In genomic region chr14:26261368-26262122, GRCh38 we compare ENCODE assay signal across 12 cellular contexts.
"Had no signal": no experiment of that assay in that cellular context is flagged by ENCODE, and none has a peak within 500 bp of the region (broad histone marks: within the 10 kb centered on the region; RNA-seq: fewer than 3 reads in every experiment).

No MANE protein-coding gene starts in this region.

- H3K27ac ChIP-seq: colonic mucosa, left ventricle myocardium inferior, ovary, psoas muscle, testis, upper lobe of right lung had no signal

- H3K4me2 ChIP-seq: smooth muscle cell had no signal

- H3K4me3 ChIP-seq: colonic mucosa, left ventricle myocardium inferior, ovary, psoas muscle, smooth muscle cell, testis, upper lobe of right lung had no signal

- H3K36me3 ChIP-seq: colonic mucosa, left ventricle myocardium inferior, ovary, upper lobe of right lung had no signal

- H3K4me1 ChIP-seq: colonic mucosa, left ventricle myocardium inferior, psoas muscle, testis, upper lobe of right lung had no signal

- DNase-seq: activated CD4-positive, alpha-beta T cell treated with anti-CD3 and anti-CD28 coated beads for 36 hours; activated CD4-positive, alpha-beta T cell treated with anti-CD3 and anti-CD28 coated beads, Interleukin-2, amount 50 U/mL, for 48 hours; activated gamma-delta T cell; colonic mucosa; effector CD4-positive, alpha-beta T cell; left ventricle myocardium inferior; ovary; psoas muscle; stimulated activated CD4-positive, alpha-beta T cell treated with anti-CD3 and anti-CD28 coated beads, Interleukin-4, amount 100 ng/mL, for 4 hours; testis; upper lobe of right lung had no signal

- H3K9me3 ChIP-seq: colonic mucosa, ovary, psoas muscle, testis, upper lobe of right lung had no signal

- H3K27me3 ChIP-seq: colonic mucosa, ovary, testis, upper lobe of right lung had no signal
